23 cellular contexts compared by ENCODE assay signal in genomic region chr7:47049234-47049774, GRCh38.
"Had no signal": no experiment of that assay in that cellular context is flagged by ENCODE, and none has a peak within 500 bp of the region (broad histone marks: within the 10 kb centered on the region; RNA-seq: fewer than 3 reads in every experiment).

No MANE protein-coding gene starts in this region.

- H3K9me3 ChIP-seq: MG63, Peyer's patch, SJCRH30, SK-N-SH had no signal

- H3K36me3 Mint-ChIP-seq: activated naive CD8-positive, alpha-beta T cell treated with anti-CD3 and anti-CD28 coated beads for 36 hours had no signal

- H3K36me3 ChIP-seq: MG63, Peyer's patch, SJCRH30 had no signal

- H3K27ac ChIP-seq: Peyer's patch, RWPE1, SJCRH30, VCaP had no signal

- H3K4me3 Mint-ChIP-seq: activated CD4-positive, alpha-beta memory T cell treated with anti-CD3 and anti-CD28 coated beads, Interleukin-2, amount 10 ng/mL, durations not matched to agents 7 days and 5 days; activated CD4-positive, alpha-beta T cell treated with anti-CD3 and anti-CD28 coated beads, Interleukin-2, amount 10 ng/mL, durations not matched to agents 7 days and 5 days; activated naive CD4-positive, alpha-beta T cell treated with anti-CD3 and anti-CD28 coated beads for 36 hours; activated naive CD8-positive, alpha-beta T cell treated with anti-CD3 and anti-CD28 coated beads for 36 hours; activated T-helper 17 cell treated with anti-CD3 and anti-CD28 coated beads, Interleukin-2, amount 50 U/mL, for 72 hours had no signal

- H3K27ac Mint-ChIP-seq: activated CD4-positive, alpha-beta memory T cell treated with anti-CD3 and anti-CD28 coated beads, Interleukin-2, amount 10 ng/mL, durations not matched to agents 7 days and 5 days; activated CD4-positive, alpha-beta T cell treated with anti-CD3 and anti-CD28 coated beads, Interleukin-2, amount 10 ng/mL, durations not matched to agents 7 days and 5 days; activated naive CD4-positive, alpha-beta T cell treated with anti-CD3 and anti-CD28 coated beads for 36 hours; activated naive CD8-positive, alpha-beta T cell treated with anti-CD3 and anti-CD28 coated beads for 36 hours; activated T-helper 17 cell treated with anti-CD3 and anti-CD28 coated beads, Interleukin-2, amount 50 U/mL, for 72 hours had no signal

- H3K4me1 Mint-ChIP-seq: activated CD4-positive, alpha-beta memory T cell treated with anti-CD3 and anti-CD28 coated beads, Interleukin-2, amount 10 ng/mL, durations not matched to agents 7 days and 5 days; activated CD4-positive, alpha-beta T cell treated with anti-CD3 and anti-CD28 coated beads, Interleukin-2, amount 10 ng/mL, durations not matched to agents 7 days and 5 days; activated naive CD8-positive, alpha-beta T cell treated with anti-CD3 and anti-CD28 coated beads for 36 hours; activated T-helper 17 cell treated with anti-CD3 and anti-CD28 coated beads, Interleukin-2, amount 50 U/mL, for 72 hours had no signal

- H3K4me1 ChIP-seq: Peyer's patch had no signal

- H3K27me3 ChIP-seq: MG63, Peyer's patch, SJCRH30 had no signal

- ATAC-seq: activated T-helper 17 cell treated with anti-CD3 and anti-CD28 coated beads, Interleukin-2, amount 50 U/mL, for 72 hours had no signal

- H3K4me3 ChIP-seq: MG63, Peyer's patch, SJCRH30 had no signal

- DNase-seq: activated CD4-positive, alpha-beta memory T cell treated with anti-CD3 and anti-CD28 coated beads, Interleukin-2, amount 10 ng/mL, durations not matched to agents 7 days and 5 days; activated CD4-positive, alpha-beta T cell treated with anti-CD3 and anti-CD28 coated beads, Interleukin-2, amount 10 ng/mL, durations not matched to agents 7 days and 5 days; activated CD4-positive, CD25-positive, alpha-beta regulatory T cell; activated gamma-delta T cell; activated naive CD4-positive, alpha-beta T cell treated with anti-CD3 and anti-CD28 coated beads for 36 hours; activated naive CD8-positive, alpha-beta T cell treated with anti-CD3 and anti-CD28 coated beads for 36 hours; activated T-cell treated with anti-CD3 and anti-CD28 coated beads for 4 hours; activated T-cell treated with anti-CD3 and anti-CD28 coated beads, Interleukin-2, amount 50 U/mL, for 48 hours; MG63; MV-4-11; NCI-H1092 treated with DMSO at 0.1 percent for 48 hours; NCI-H1417 treated with DMSO at 0.1 percent for 48 hours; NCI-H1694; NCI-H2029; NCI-H524; Peyer's patch; Right ventricle myocardium superior; SJCRH30; SK-N-SH; T-helper 1 cell had no signal
